ENCODE assay signal across 1 cellular context in the genomic region with DNA sequence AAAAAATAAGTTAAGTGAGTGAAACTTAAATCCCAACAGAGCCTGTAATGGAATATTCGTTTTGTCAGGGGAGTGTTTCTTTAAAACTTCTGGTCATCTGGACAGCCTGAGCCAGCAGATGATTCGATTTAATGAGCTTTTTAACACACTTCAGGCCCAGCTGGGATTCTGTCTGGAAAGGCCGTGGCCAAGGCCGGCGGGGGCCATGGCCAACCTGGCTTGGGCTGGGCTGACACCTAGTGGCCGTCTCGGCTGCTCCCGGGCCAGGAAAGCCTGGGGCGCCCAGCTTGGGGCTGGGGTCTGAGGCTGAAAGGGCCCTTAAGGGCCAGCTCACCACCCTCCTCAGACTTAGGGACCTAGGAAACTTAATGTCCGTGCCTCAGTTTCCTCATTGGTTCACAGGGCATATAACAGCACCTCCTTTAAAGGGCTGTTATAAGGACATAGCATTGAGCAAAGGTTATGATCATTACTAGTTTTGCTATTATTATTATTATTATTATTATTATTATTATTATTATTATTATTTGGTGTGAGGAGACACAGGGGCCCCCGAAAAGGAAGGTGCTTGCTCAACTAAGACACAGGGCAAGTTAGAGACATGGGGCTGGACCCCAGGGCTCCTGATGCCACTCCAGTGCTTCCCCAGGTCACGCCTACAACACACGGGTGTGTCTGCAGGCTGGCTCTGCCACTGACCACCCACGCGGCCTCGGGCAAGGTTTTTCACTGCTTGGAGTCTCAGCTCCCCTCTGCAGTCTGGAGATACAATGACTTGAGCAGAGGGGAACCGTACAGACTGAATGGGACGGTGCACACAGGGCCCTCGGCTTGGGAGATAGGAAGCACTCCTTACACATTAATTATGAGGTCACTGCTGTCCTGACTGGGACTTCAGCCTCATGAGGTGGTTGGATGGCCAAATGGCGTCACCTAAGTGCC.
TF ChIP-seq lines count a peak whose summit lies in the region.

No MANE protein-coding gene starts in this region.

TF ChIP-seq in H1, 55 proteins besides CTCF, POLR2A, EP300 and RAD21 (continued from another document):
- TF ChIP-seq CHD7 (IDR thresholded peaks at IDR 0.05; ENCODE audit: insufficient replicate concordance, low read length) (no peak), TBP (IDR thresholded peaks at IDR 0.05; ENCODE audit: low read depth, low read length) (no peak), RBBP5 (IDR thresholded peaks at IDR 0.05; ENCODE audit: borderline replicate concordance, low read depth, low read length) (no peak), CREB1 (IDR thresholded peaks at IDR 0.05) (no peak), HDAC2 (IDR thresholded peaks at IDR 0.05; ENCODE audit: borderline replicate concordance in 1 of 2, low read depth in 2 of 2, low read length in 2 of 2) (0 out of 4 replicates have a peak, but pooled peaks of 1 of the 2 experiments have one; percentile 46), BRCA1 (IDR thresholded peaks at IDR 0.05; ENCODE audit: low read depth, low read length) (no peak), NRF1 (IDR thresholded peaks at IDR 0.05; ENCODE audit: low read depth, low read length) (no peak), KDM1A (IDR thresholded peaks at IDR 0.05; ENCODE audit: borderline replicate concordance, low read length) (no peak), TAF7 (optimal IDR thresholded peaks at IDR 0.05; ENCODE audit: borderline replicate concordance, low read depth, low read length) (no peak), PHF8 (conservative IDR thresholded peaks at IDR 0.05; ENCODE audit: low read depth, low read length) (no peak), CBX8 (IDR thresholded peaks at IDR 0.05; ENCODE audit: borderline replicate concordance, low read depth, low read length) (no peak), YY1 (IDR thresholded peaks at IDR 0.05; ENCODE audit: low read depth, low read length) (0 out of 2 replicates have a peak, but pooled peaks have one; percentile 10), SP4 (IDR thresholded peaks at IDR 0.05; ENCODE audit: low read length) (no peak), SP2 (IDR thresholded peaks at IDR 0.05; ENCODE audit: low read length) (no peak), SAP30 (IDR thresholded peaks at IDR 0.05; ENCODE audit: insufficient read depth, insufficient replicate concordance, low read length) (no peak)
